Comparison of ENCODE assay signal across 1 cellular context in the genomic region with DNA sequence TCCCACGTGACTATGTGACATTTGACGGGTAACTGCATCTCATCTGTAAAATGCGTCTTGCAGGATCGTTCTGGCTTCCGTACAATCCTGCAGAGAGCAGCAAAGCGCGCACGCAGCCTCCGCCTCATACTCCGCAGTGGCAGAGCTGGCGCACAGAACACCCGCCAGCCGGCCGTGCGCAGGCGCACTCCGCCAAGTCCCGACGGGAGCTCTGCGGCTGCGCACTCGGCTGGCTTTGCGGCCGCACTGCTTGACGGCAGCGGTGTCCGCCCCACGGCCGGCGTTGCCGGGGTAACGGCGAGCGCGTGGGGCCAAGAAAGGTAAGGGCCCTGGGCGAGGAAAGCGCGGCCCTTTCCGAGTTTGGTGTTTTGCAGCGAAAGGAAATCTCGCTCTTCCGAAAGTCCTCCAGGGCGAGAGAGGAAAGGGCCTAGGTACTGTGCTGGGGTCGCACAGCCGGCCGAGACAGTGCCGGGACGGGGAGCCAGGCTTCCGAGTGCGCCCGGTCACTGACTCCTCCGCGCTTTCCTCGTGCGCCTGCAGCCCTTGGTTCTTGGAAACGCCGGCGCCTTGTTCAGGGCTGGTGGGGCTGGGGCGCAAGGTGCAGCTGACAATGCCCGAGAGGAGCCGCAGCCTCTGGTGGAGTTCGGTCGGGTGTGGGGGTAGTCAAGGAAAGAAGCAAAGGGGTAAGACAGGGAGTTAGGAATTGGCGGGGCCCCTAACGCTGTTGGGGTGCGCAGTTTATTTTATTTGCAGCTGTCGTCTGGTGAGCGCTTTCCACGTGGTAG.
TF ChIP-seq lines count a peak whose summit lies in the region.

Gene TSEN2, plus strand, starts transcription at position 283 of the 785 bp plus-strand sequence. CDS start 5,321 bp downstream, outside the sequence.

TF ChIP-seq in SK-N-SH, 30 proteins besides CTCF, POLR2A, EP300 and RAD21 (continued from another document):
- TF ChIP-seq, protein P1, sequence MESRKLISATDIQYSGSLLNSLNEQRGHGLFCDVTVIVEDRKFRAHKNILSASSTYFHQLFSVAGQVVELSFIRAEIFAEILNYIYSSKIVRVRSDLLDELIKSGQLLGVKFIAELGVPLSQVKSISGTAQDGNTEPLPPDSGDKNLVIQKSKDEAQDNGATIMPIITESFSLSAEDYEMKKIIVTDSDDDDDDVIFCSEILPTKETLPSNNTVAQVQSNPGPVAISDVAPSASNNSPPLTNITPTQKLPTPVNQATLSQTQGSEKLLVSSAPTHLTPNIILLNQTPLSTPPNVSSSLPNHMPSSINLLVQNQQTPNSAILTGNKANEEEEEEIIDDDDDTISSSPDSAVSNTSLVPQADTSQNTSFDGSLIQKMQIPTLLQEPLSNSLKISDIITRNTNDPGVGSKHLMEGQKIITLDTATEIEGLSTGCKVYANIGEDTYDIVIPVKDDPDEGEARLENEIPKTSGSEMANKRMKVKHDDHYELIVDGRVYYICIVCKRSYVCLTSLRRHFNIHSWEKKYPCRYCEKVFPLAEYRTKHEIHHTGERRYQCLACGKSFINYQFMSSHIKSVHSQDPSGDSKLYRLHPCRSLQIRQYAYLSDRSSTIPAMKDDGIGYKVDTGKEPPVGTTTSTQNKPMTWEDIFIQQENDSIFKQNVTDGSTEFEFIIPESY (IDR thresholded peaks at IDR 0.05; ENCODE audit: borderline replicate concordance, low read depth): 0 out of 2 replicates have a peak, but pooled peaks have one; percentile 15
- TF ChIP-seq FOXJ3 (CRISPR knock-in tag; IDR thresholded peaks at IDR 0.05) (no peak), USF1 (IDR thresholded peaks at IDR 0.05; ENCODE audit: borderline replicate concordance, low read depth) (peak; percentile 65; the same call in 1 of the 2 replicates), YY1 (IDR thresholded peaks at IDR 0.05; ENCODE audit: low read depth) (no peak), RCOR1 (IDR thresholded peaks at IDR 0.05; ENCODE audit: low read length) (peak; percentile 57; the same call in 1 of the 2 replicates), EZH2phosphoT487 (IDR thresholded peaks at IDR 0.05; ENCODE audit: borderline replicate concordance, low read depth) (no peak), SIN3A (IDR thresholded peaks at IDR 0.05; ENCODE audit: borderline replicate concordance, low read depth, low read length) (peak; percentile 38; the same call in 1 of the 2 replicates), RXRA (IDR thresholded peaks at IDR 0.05; ENCODE audit: borderline replicate concordance, low read depth) (no peak), SMC3 (IDR thresholded peaks at IDR 0.05; ENCODE audit: low read depth, low read length) (peak; percentile 48), TEAD4 (IDR thresholded peaks at IDR 0.05; ENCODE audit: borderline replicate concordance, insufficient read depth) (no peak), NFIC (IDR thresholded peaks at IDR 0.05; ENCODE audit: borderline replicate concordance) (0 out of 2 replicates have a peak, but pooled peaks have one; percentile 9), MXI1 (IDR thresholded peaks at IDR 0.05; ENCODE audit: low read depth, low read length) (peak; percentile 91), JUND (IDR thresholded peaks at IDR 0.05) (no peak), GATA2 (CRISPR knock-in tag; IDR thresholded peaks at IDR 0.05) (no peak)
- TF ChIP-seq, protein P2, sequence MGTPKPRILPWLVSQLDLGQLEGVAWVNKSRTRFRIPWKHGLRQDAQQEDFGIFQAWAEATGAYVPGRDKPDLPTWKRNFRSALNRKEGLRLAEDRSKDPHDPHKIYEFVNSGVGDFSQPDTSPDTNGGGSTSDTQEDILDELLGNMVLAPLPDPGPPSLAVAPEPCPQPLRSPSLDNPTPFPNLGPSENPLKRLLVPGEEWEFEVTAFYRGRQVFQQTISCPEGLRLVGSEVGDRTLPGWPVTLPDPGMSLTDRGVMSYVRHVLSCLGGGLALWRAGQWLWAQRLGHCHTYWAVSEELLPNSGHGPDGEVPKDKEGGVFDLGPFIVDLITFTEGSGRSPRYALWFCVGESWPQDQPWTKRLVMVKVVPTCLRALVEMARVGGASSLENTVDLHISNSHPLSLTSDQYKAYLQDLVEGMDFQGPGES (IDR thresholded peaks at IDR 0.05; ENCODE audit: low read depth, low read length): no peak
TF ChIP-seq in SK-N-SH: peak in this region for 13.
